14 cellular contexts compared by ENCODE assay signal in genomic region chr2:198008230-198008629, GRCh38.
A peak's percentile ranks its signal among the peaks of the same experiment; 100 is the strongest.
DNase-seq lines count a peak whose midpoint lies in the region; ATAC-seq lines count a peak whose summit lies in the region.
"Had no signal": no experiment of that assay in that cellular context is flagged by ENCODE, and none has a peak within 500 bp of the region (broad histone marks: within the 10 kb centered on the region; RNA-seq: fewer than 3 reads in every experiment).

No MANE protein-coding gene starts in this region.

- H3K4me3 Mint-ChIP-seq in activated naive CD4-positive, alpha-beta T cell treated with anti-CD3 and anti-CD28 coated beads, Interleukin-2, amount 50 U/mL, for 24 hours, result peak overlapping the region; percentile 11
- H3K4me3 Mint-ChIP-seq in activated naive CD4-positive, alpha-beta T cell treated with anti-CD3 and anti-CD28 coated beads for 36 hours, result no peak overlapping the region
- no peak overlapping the region for H3K4me3 Mint-ChIP-seq in activated T-helper 1 cell treated with anti-CD3 and anti-CD28 coated beads, Interleukin-12 subunit alpha, Interleukin-12 subunit beta, Interleukin-2, Interleukin-4 antibody, amounts not matched to agents 30 ng/mL and 10 ng/mL and 1 ng/mL, durations not matched to agents 14 hours and 24 hours and 36 hours
- H3K4me3 Mint-ChIP-seq: CD8-positive, alpha-beta T cell had no signal

- H3K4me1 Mint-ChIP-seq in activated naive CD4-positive, alpha-beta T cell treated with anti-CD3 and anti-CD28 coated beads, Interleukin-2, amount 50 U/mL, for 24 hours, result peaks cover 69% of the 10 kb centered on the region
- peaks cover 50% of the 10 kb centered on the region for H3K4me1 Mint-ChIP-seq in activated naive CD4-positive, alpha-beta T cell treated with anti-CD3 and anti-CD28 coated beads for 36 hours (ENCODE audit: low read depth)
- H3K4me1 Mint-ChIP-seq in activated T-helper 1 cell treated with anti-CD3 and anti-CD28 coated beads, Interleukin-12 subunit alpha, Interleukin-12 subunit beta, Interleukin-2, Interleukin-4 antibody, amounts not matched to agents 30 ng/mL and 10 ng/mL and 1 ng/mL, durations not matched to agents 14 hours and 24 hours and 36 hours (ENCODE audit: low read depth), result peaks cover 50% of the 10 kb centered on the region

- DNase-seq in activated naive CD4-positive, alpha-beta T cell treated with anti-CD3 and anti-CD28 coated beads for 36 hours, result no peak
- DNase-seq in activated T-helper 1 cell treated with anti-CD3 and anti-CD28 coated beads, Interleukin-12 subunit alpha, Interleukin-12 subunit beta, Interleukin-2, Interleukin-4 antibody, amounts not matched to agents 30 ng/mL and 10 ng/mL and 1 ng/mL, durations not matched to agents 14 hours and 24 hours and 36 hours (ENCODE audit: low spot score), result no peak
- DNase-seq in NCI-H226 (no peak), AG08396 (ENCODE audit: low spot score) (no peak), EL (no peak)
- DNase-seq: CD8-positive, alpha-beta T cell; DND-41; GF-D8; NCI-H1048; NCI-H146; NCI-H2227 treated with DMSO at 0.1 percent for 48 hours; NCI-H526 had no signal

- peaks cover 30% of the 10 kb centered on the region for H3K9me3 Mint-ChIP-seq in activated naive CD4-positive, alpha-beta T cell treated with anti-CD3 and anti-CD28 coated beads, Interleukin-2, amount 50 U/mL, for 24 hours
- peaks cover 20% of the 10 kb centered on the region for H3K9me3 Mint-ChIP-seq in activated naive CD4-positive, alpha-beta T cell treated with anti-CD3 and anti-CD28 coated beads for 36 hours
- H3K9me3 Mint-ChIP-seq in activated T-helper 1 cell treated with anti-CD3 and anti-CD28 coated beads, Interleukin-12 subunit alpha, Interleukin-12 subunit beta, Interleukin-2, Interleukin-4 antibody, amounts not matched to agents 30 ng/mL and 10 ng/mL and 1 ng/mL, durations not matched to agents 14 hours and 24 hours and 36 hours, result peaks cover 34% of the 10 kb centered on the region

- intact Hi-C loops in activated naive CD4-positive, alpha-beta T cell treated with anti-CD3 and anti-CD28 coated beads for 36 hours (cut with micrococcal nuclease), result loop anchor here (5.0 to 10.0 kb wide), 5 partner anchors 287 to 803 kb away; partner anchors contain the start of genes MARS2 and SF3B1
- intact Hi-C loops in activated T-helper 1 cell treated with anti-CD3 and anti-CD28 coated beads, Interleukin-12 subunit alpha, Interleukin-12 subunit beta, Interleukin-2, Interleukin-4 antibody, amounts not matched to agents 30 ng/mL and 10 ng/mL and 1 ng/mL, durations not matched to agents 14 hours and 24 hours and 36 hours (cut with micrococcal nuclease), result loop anchor here (1.0 to 10.0 kb wide), 3 partner anchors 56 to 573 kb away; partner anchors contain the start of gene SF3B1

- CTCF ChIA-PET in activated naive CD4-positive, alpha-beta T cell treated with anti-CD3 and anti-CD28 coated beads for 36 hours (lab: Charles Lee), result no interaction called here

- no peak overlapping the region for H3K27ac Mint-ChIP-seq in activated naive CD4-positive, alpha-beta T cell treated with anti-CD3 and anti-CD28 coated beads, Interleukin-2, amount 50 U/mL, for 24 hours
- no peak overlapping the region for H3K27ac Mint-ChIP-seq in activated naive CD4-positive, alpha-beta T cell treated with anti-CD3 and anti-CD28 coated beads for 36 hours
- H3K27ac Mint-ChIP-seq in activated T-helper 1 cell treated with anti-CD3 and anti-CD28 coated beads, Interleukin-12 subunit alpha, Interleukin-12 subunit beta, Interleukin-2, Interleukin-4 antibody, amounts not matched to agents 30 ng/mL and 10 ng/mL and 1 ng/mL, durations not matched to agents 14 hours and 24 hours and 36 hours, result peak overlapping the region; percentile 0
- H3K27ac Mint-ChIP-seq: CD8-positive, alpha-beta T cell had no signal

- peaks cover 34% of the 10 kb centered on the region for H3K36me3 Mint-ChIP-seq in activated naive CD4-positive, alpha-beta T cell treated with anti-CD3 and anti-CD28 coated beads, Interleukin-2, amount 50 U/mL, for 24 hours
- H3K36me3 Mint-ChIP-seq in activated naive CD4-positive, alpha-beta T cell treated with anti-CD3 and anti-CD28 coated beads for 36 hours (ENCODE audit: low read depth), result peaks cover 12% of the 10 kb centered on the region
- H3K36me3 Mint-ChIP-seq in activated T-helper 1 cell treated with anti-CD3 and anti-CD28 coated beads, Interleukin-12 subunit alpha, Interleukin-12 subunit beta, Interleukin-2, Interleukin-4 antibody, amounts not matched to agents 30 ng/mL and 10 ng/mL and 1 ng/mL, durations not matched to agents 14 hours and 24 hours and 36 hours (ENCODE audit: low read depth), result peaks cover 2% of the 10 kb centered on the region

- no peaks in the 10 kb centered on the region for H3K27me3 Mint-ChIP-seq in activated naive CD4-positive, alpha-beta T cell treated with anti-CD3 and anti-CD28 coated beads, Interleukin-2, amount 50 U/mL, for 24 hours
- no peaks in the 10 kb centered on the region for H3K27me3 Mint-ChIP-seq in activated naive CD4-positive, alpha-beta T cell treated with anti-CD3 and anti-CD28 coated beads for 36 hours (ENCODE audit: low read depth)
- no peaks in the 10 kb centered on the region for H3K27me3 Mint-ChIP-seq in activated T-helper 1 cell treated with anti-CD3 and anti-CD28 coated beads, Interleukin-12 subunit alpha, Interleukin-12 subunit beta, Interleukin-2, Interleukin-4 antibody, amounts not matched to agents 30 ng/mL and 10 ng/mL and 1 ng/mL, durations not matched to agents 14 hours and 24 hours and 36 hours (ENCODE audit: insufficient read depth)

- ATAC-seq in GM21717 (IDR thresholded peaks at IDR 0.05; ENCODE audit: unreplicated experiment), result peak; percentile 26
- ATAC-seq: CD8-positive, alpha-beta T cell had no signal
